Comparison of ENCODE assay signal across 10 cellular contexts in the genomic region with DNA sequence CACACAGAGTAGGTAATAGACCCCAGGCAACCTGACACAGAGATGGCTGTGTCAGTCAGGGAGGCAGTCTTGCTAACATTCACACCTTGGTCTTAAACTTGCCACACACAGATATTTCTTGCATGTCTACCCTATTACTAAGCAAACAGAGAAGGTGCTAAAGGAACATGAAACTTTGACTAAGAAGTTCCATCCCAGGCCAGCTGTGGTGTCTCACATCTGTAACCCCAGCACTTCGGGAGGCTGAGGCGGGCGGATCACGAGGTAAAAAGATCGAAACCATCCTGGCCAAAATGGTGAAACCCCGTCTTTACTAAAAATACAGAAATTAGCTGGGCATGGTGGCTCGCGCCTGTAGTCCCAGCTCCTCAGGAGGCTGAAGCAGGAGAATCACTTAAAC.
DNase-seq lines count a peak whose midpoint lies in the region; ATAC-seq and TF ChIP-seq lines count a peak whose summit lies in the region.
"Had no signal": no experiment of that assay in that cellular context is flagged by ENCODE, and none has a peak within 500 bp of the region (broad histone marks: within the 10 kb centered on the region; RNA-seq: fewer than 3 reads in every experiment).

No MANE protein-coding gene starts in this region.

- WGBS in endodermal cell (ENCODE audit: insufficient coverage in 1 of 2, insufficient read length in 1 of 2), 2 experiments, result 90 to 96% methylated on average over 8 of the region's 8 CpGs

- H3K9ac ChIP-seq in endodermal cell (ENCODE audit: extremely low read depth, low read length, poor library complexity, severe bottlenecking), result no peak overlapping the region

- H3K4me1 Mint-ChIP-seq in endodermal cell, result peaks cover 37% of the 10 kb centered on the region

- H3K36me3 ChIP-seq in endodermal cell (ENCODE audit: control insufficient read depth, insufficient read depth, low read length), result no peaks in the 10 kb centered on the region

- no peaks in the 10 kb centered on the region for H3K27me3 Mint-ChIP-seq in endodermal cell (ENCODE audit: insufficient read depth)

- no peaks in the 10 kb centered on the region for H3K4me1 ChIP-seq in endodermal cell (ENCODE audit: control insufficient read depth, insufficient read depth, low read length)

- H3K4me3 ChIP-seq in GM12864 (ENCODE audit: low read depth, low read length) (no peak overlapping the region; the same call in 1 of the 2 replicates), endodermal cell (ENCODE audit: low read length) (no peak overlapping the region)

- no peaks in the 10 kb centered on the region for H3K27me3 ChIP-seq in endodermal cell (ENCODE audit: control insufficient read depth, insufficient read depth, low read length, poor library complexity, severe bottlenecking)

- TF ChIP-seq CTCF in GM12864 (IDR thresholded peaks at IDR 0.05; ENCODE audit: low read depth, low read length, missing control alignments) (no peak), endodermal cell (conservative IDR thresholded peaks at IDR 0.05) (no peak)

- H3K36me3 Mint-ChIP-seq in endodermal cell (ENCODE audit: low read depth), result peaks cover 4% of the 10 kb centered on the region

- no peaks in the 10 kb centered on the region for H3K9me3 ChIP-seq in endodermal cell (ENCODE audit: control insufficient read depth, low read length)

- peaks cover 10% of the 10 kb centered on the region for H3K9me3 Mint-ChIP-seq in endodermal cell

- ATAC-seq in GM21576 (IDR thresholded peaks at IDR 0.05; ENCODE audit: unreplicated experiment), result peak; percentile 92

- H3K27ac Mint-ChIP-seq in endodermal cell, result peak overlapping the region; percentile 4

- no peak overlapping the region for H3K4me3 Mint-ChIP-seq in endodermal cell

- no peak overlapping the region for H3K27ac ChIP-seq in endodermal cell (ENCODE audit: low read depth, low read length)

- DNase-seq in GM12864 (ENCODE audit: low read depth) (peak; percentile 82), M059J (ENCODE audit: low read depth) (peak; percentile 21), endodermal cell (no peak), cerebellum (ENCODE audit: low spot score) (no peak), ureter (ENCODE audit: low spot score) (no peak), AG08396 (ENCODE audit: low spot score) (no peak), SIG-M5 (lab: John Stamatoyannopoulos, UW) (no peak)
- DNase-seq: Right ventricle myocardium superior, substantia nigra had no signal

Comparison
In these comparisons a context has a peak if more than half of its experiments do, and no peak if none do; other contexts are left out.
1. DNase-seq: peak in GM12864 (single experiment) and M059J (single experiment); none in endodermal cell (single experiment), cerebellum (single experiment), ureter (single experiment), AG08396 (single experiment) and SIG-M5 (single experiment).